In the genomic region with DNA sequence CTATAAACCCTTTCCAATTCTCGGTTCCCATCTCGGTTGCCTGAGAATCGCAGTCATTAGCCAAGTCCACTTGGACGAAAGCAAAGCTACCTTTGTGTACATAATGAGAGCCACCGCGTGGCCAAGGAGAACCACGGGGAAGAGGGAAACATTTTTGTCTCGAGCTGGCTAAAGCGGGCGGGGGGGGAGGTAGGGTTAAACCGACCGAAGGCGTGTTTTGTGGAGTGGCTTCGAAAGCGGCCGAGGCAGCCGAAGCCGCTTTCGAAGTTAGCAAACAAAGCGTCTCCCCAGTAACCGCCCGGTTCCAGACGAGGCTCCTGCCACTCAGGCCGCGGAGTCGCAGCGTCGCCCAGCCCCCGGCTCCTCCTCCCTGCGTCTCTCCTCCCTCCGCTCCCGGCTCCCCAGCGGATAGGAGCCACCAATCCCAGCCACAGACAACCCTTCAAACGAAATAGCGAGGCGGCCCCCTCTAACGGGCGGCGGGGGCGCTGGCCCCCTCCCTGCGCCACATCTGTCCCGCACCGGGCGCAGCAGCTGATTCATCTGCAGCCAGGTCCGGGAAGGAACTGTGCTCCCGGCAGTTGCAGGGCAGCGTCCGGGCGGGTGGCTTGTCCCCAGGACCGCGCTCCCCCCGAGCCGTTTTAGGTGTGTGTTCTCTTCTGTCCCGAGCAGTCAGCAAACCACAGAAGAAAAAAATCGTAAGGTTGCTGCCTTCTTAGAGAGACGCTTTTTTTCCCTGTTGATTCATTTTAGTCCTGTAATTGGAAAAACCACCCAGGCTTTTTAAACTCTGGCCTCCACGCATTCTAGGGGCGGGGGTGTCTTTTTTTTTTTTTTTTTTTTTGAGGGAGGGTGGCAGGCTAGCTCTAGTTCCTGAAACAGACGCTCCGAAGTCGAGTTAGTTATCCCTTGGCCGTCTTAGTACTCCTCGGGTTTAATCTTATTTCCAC, we compare ENCODE assay signal across 8 cellular contexts. TPM values are rescaled to one million over a fixed set of nuclear protein-coding genes. Genes with fewer than 3 reads are reported as not detected.
DNase-seq lines count a peak whose midpoint lies in the region; ATAC-seq, FAIRE-seq and TF ChIP-seq lines count a peak whose summit lies in the region.

No MANE protein-coding gene starts in this region.

- 0% methylated on average over 42 to 63 of the region's 63 CpGs for WGBS in adrenal gland, 4 donors
- under 1% methylated on average over 63 of the region's 63 CpGs for WGBS in prostate gland

- H3K9me3 ChIP-seq in adrenal gland (replicated peaks in 1 of 3) = no peaks in the 10 kb centered on the region
- H3K9me3 ChIP-seq in left ventricle myocardium inferior (replicated peaks) = no peaks in the 10 kb centered on the region
- H3K9me3 ChIP-seq in prostate gland = no peaks in the 10 kb centered on the region

- peak; percentile 53 for DNase-seq in GM12892 (ENCODE audit: insufficient read length)
- DNase-seq in NCI-H1417 treated with DMSO at 0.1 percent for 48 hours (lab: John Stamatoyannopoulos, UW) = peak; percentile 50
- DNase-seq in SW480 (ENCODE audit: low spot score) = peak; percentile 98
- DNase-seq in adrenal gland = peak; percentile 94 to 98 (median 97)
- DNase-seq in left ventricle myocardium inferior = peak; percentile 95
- DNase-seq in prostate gland (ENCODE audit: low spot score) = peak; percentile 97
- DNase-seq in urothelium cell line (ENCODE audit: low spot score) = peak; percentile 99

- ATAC-seq in HG02840 (IDR thresholded peaks at IDR 0.05; ENCODE audit: low FRiP score, unreplicated experiment) = peak; percentile 59

- peaks cover 18 to 26% of the 10 kb centered on the region in 2 donors for H3K4me1 ChIP-seq in adrenal gland (replicated peaks in 1 of 2)
- H3K4me1 ChIP-seq in left ventricle myocardium inferior = peaks cover 65% of the 10 kb centered on the region
- no peaks in the 10 kb centered on the region for H3K4me1 ChIP-seq in prostate gland (replicated peaks)

- TF ChIP-seq POLR2A in GM12892 (IDR thresholded peaks at IDR 0.05; ENCODE audit: low read depth, low read length) (no peak), adrenal gland (IDR thresholded peaks at IDR 0.05) (peak; percentile 86 to 99), prostate gland (IDR thresholded peaks at IDR 0.05) (peak; percentile 90)

- H3K36me3 ChIP-seq in adrenal gland (replicated peaks in 1 of 2) = no peaks in the 10 kb centered on the region
- H3K36me3 ChIP-seq in left ventricle myocardium inferior = no peaks in the 10 kb centered on the region
- H3K36me3 ChIP-seq in prostate gland = no peaks in the 10 kb centered on the region

- FAIRE-seq in GM12892 (lab: Jason Lieb, UNC) (no peak), urothelium cell line (lab: Jason Lieb, UNC) (peak; percentile 98)

- H3K27me3 ChIP-seq in adrenal gland (no peaks in the 10 kb centered on the region), left ventricle myocardium inferior (ENCODE audit: low read depth) (no peaks in the 10 kb centered on the region), prostate gland (replicated peaks; ENCODE audit: insufficient read depth) (no peaks in the 10 kb centered on the region)

- TF ChIP-seq CTCF in adrenal gland (IDR thresholded peaks at IDR 0.05) (peak in 1 of 6 experiments; percentile 24), left ventricle myocardium inferior (IDR thresholded peaks at IDR 0.05; ENCODE audit: borderline replicate concordance) (peak; percentile 9), prostate gland (IDR thresholded peaks at IDR 0.05) (peak in 2 of 4 experiments; percentile 15 to 24)

- peak overlapping the region; percentile 16 to 95 (median 46) for H3K4me3 ChIP-seq in adrenal gland
- peak overlapping the region; percentile 91 for H3K4me3 ChIP-seq in left ventricle myocardium inferior
- H3K4me3 ChIP-seq in prostate gland = peak overlapping the region; percentile 67 to 91

- H3K27ac ChIP-seq in adrenal gland (peak overlapping the region; percentile 96 to 99 (median 97)), left ventricle myocardium inferior (replicated peaks) (peak overlapping the region; percentile 99), prostate gland (peak overlapping the region; percentile 99)

- intact Hi-C loops in adrenal gland (cut with DNase I) (no loop called here), left ventricle myocardium inferior (cut with micrococcal nuclease) (loop anchor here (10.0 kb wide), 2 partner anchors 217 to 533 kb away; no protein-coding TSS in a partner anchor), prostate gland (cut with DNase I) (loop anchor here (2.0 to 5.0 kb wide), 2 partner anchors 193 to 219 kb away; no protein-coding TSS in a partner anchor)

RNA-seq across cellular contexts. Expression of a gene that starts 1.8 kb away (rescaled TPM):
- 0.53 TPM for polyA plus RNA-seq in GM12892 (2012; ENCODE audit: missing spikeins)
- total RNA-seq in adrenal gland = 10 to 100 TPM; 25.7 to 83.1 (median 61.1) TPM
- polyA plus RNA-seq in adrenal gland = 10 to 100 TPM; 40.9 to 53.2 (median 45.1) TPM
- 8.1 TPM for total RNA-seq in left ventricle myocardium inferior
- total RNA-seq in prostate gland = 100 to 1,000 TPM; 124 to 151 TPM

Comparison
In these comparisons a context has a peak if more than half of its experiments do, and no peak if none do; other contexts are left out.
1. Peak in every context shown above with its lines: DNase-seq, ATAC-seq, H3K4me3 ChIP-seq and H3K27ac ChIP-seq.
2. intact Hi-C loops: an anchor here in left ventricle myocardium inferior (10.0 kb wide) and prostate gland (2.0 to 5.0 kb wide); none called in adrenal gland.